ENCODE assay signal across 1 cellular context in the genomic region with DNA sequence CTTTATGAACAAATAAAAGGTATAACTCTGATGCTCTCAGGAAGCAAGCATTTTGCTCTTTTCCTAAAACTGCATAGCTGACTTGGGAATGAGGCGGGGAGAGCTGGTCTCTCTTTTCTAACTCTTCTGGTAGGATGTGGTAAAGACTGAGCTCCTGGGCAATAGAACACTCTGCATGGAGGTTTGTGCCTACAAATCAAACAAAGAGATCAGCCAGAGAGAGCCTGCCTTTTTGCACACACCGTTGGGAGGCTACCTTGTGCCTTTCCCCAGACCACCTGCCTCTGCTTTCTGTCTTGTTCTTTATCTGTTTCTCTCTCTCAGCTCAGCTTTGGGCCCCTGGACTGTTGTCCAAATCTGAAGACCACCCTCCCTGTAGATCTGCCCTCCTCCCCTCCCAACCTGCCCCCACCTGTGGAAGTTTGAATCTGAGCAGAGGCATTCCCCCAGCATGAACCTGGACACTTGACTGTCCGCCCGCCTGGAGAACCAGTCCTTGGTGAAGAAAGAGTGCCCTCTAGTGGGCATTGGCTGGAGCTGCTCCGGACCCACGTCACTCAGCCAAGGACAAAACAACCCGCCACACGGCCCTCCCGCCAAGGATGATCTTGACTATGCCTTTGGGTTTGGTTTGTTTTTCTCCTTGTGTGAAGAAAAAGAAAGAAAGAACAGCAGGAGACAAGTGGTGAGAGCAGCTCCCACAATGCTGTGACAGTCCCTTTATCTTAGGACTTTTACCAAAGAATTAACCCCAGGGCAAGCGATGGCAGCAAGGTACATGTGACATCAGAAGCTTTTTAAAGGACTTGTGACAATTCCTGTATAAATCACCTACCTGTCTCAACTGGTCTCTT.
TF ChIP-seq lines count a peak whose summit lies in the region.

No MANE protein-coding gene starts in this region.

TF ChIP-seq in H1, 55 proteins besides CTCF, POLR2A, EP300 and RAD21 (continued from another document):
- TF ChIP-seq FOSL1 (IDR thresholded peaks at IDR 0.05; ENCODE audit: insufficient read depth, low read depth, low read length): no peak
- TF ChIP-seq CHD2 (IDR thresholded peaks at IDR 0.05; ENCODE audit: low read length): no peak
- TF ChIP-seq POU5F1 (IDR thresholded peaks at IDR 0.05; ENCODE audit: low read depth, low read length): no peak
- no peak for TF ChIP-seq SUZ12 (IDR thresholded peaks at IDR 0.05; ENCODE audit: low read length)
- TF ChIP-seq CREB1 (IDR thresholded peaks at IDR 0.05): peak; percentile 88
- TF ChIP-seq HDAC2 (IDR thresholded peaks at IDR 0.05; ENCODE audit: borderline replicate concordance in 1 of 2, low read depth in 2 of 2, low read length in 2 of 2): 0 out of 4 replicates have a peak, but pooled peaks of 1 of the 2 experiments have one; percentile 41
- no peak for TF ChIP-seq KDM4A (IDR thresholded peaks at IDR 0.05; ENCODE audit: low read depth, low read length, severe bottlenecking)
- peak; percentile 70 for TF ChIP-seq ATF2 (IDR thresholded peaks at IDR 0.05; ENCODE audit: low read length)
- TF ChIP-seq, protein P1, sequence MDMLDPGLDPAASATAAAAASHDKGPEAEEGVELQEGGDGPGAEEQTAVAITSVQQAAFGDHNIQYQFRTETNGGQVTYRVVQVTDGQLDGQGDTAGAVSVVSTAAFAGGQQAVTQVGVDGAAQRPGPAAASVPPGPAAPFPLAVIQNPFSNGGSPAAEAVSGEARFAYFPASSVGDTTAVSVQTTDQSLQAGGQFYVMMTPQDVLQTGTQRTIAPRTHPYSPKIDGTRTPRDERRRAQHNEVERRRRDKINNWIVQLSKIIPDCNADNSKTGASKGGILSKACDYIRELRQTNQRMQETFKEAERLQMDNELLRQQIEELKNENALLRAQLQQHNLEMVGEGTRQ (IDR thresholded peaks at IDR 0.05; ENCODE audit: low read length): no peak
- no peak; the same call in 1 of the 2 replicates for TF ChIP-seq MAX (IDR thresholded peaks at IDR 0.05)
- no peak for TF ChIP-seq RFX5 (IDR thresholded peaks at IDR 0.05; ENCODE audit: borderline replicate concordance, low read depth, low read length)
- TF ChIP-seq MAFK (IDR thresholded peaks at IDR 0.05; ENCODE audit: low read depth, low read length): no peak
- no peak for TF ChIP-seq NRF1 (IDR thresholded peaks at IDR 0.05; ENCODE audit: low read depth, low read length)
